Comparison of ENCODE assay signal across 8 cellular contexts in genomic region chr17:20654114-20654513, GRCh38.
A peak's percentile ranks its signal among the peaks of the same experiment; 100 is the strongest.
DNase-seq lines count a peak whose midpoint lies in the region; ATAC-seq and TF ChIP-seq lines count a peak whose summit lies in the region.
"Not testable (repeated sequence)": the region's sequence is repeated elsewhere in the genome, so short reads cannot be mapped to it uniquely, and the experiment has no call there.

No MANE protein-coding gene starts in this region.

- H2BK15ac ChIP-seq in mesendoderm (replicated peaks; ENCODE audit: low read depth), result not testable (repeated sequence)

- not testable (repeated sequence) for H3K23ac ChIP-seq in mesendoderm (ENCODE audit: low read length)

- WGBS in GM23248 (ENCODE audit: low coverage in 1 of 2, low lambda C conversion rate in 2 of 2, missing lambda C conversion rate in 2 of 2), 2 experiments, result 22 to 25% methylated on average over 4 of the region's 4 CpGs
- WGBS in hepatocyte (ENCODE audit: low lambda C conversion rate, missing lambda C conversion rate), result 49% methylated on average over 4 of the region's 4 CpGs
- WGBS in mesendoderm (ENCODE audit: extremely low coverage, insufficient coverage, low lambda C conversion rate), result no CpG with 5 or more reads among the region's 4 CpGs

- H3F3A ChIP-seq in GM23248 (ENCODE audit: insufficient read depth), result not testable (repeated sequence)

- not testable (repeated sequence) for ATAC-seq in WTC11

- not testable (repeated sequence) for H3K36me3 Mint-ChIP-seq in WTC11

- H3K27me3 ChIP-seq in GM23248 (replicated peaks; ENCODE audit: insufficient read depth); hepatocyte; mesendoderm (ENCODE audit: insufficient read depth, low read length, poor library complexity): not testable (repeated sequence)

- H3K56ac ChIP-seq in mesendoderm (ENCODE audit: low read length), result not testable (repeated sequence)

- not testable (repeated sequence) for H3K4ac ChIP-seq in mesendoderm (ENCODE audit: low read depth, low read length)

- TF ChIP-seq CTCF in WTC11 (IDR thresholded peaks at IDR 0.05); choroid plexus epithelial cell (conservative IDR thresholded peaks at IDR 0.05; ENCODE audit: low read depth, low read length); fibroblast of mammary gland (conservative IDR thresholded peaks at IDR 0.05; ENCODE audit: control insufficient read depth, insufficient read depth, low read depth, low read length); hepatocyte (IDR thresholded peaks at IDR 0.05; ENCODE audit: poor library complexity): not testable (repeated sequence)

- not testable (repeated sequence) for H3K27me3 Mint-ChIP-seq in WTC11 (ENCODE audit: low read depth)

- not testable (repeated sequence) for H3K36me3 ChIP-seq in GM23248 (ENCODE audit: low read depth); hepatocyte (replicated peaks; ENCODE audit: insufficient read depth, low read depth); mesendoderm (ENCODE audit: control insufficient read depth, insufficient read depth, low read length)

- CTCF ChIA-PET in WTC11 (lab: Charles Lee), result not testable (repeated sequence)

- not testable (repeated sequence) for H2AK5ac ChIP-seq in mesendoderm (ENCODE audit: low read length)

- H3K79me1 ChIP-seq in mesendoderm (ENCODE audit: low read length), result not testable (repeated sequence)

- not testable (repeated sequence) for H3K4me2 ChIP-seq in GM23248 (ENCODE audit: unreplicated experiment); hepatocyte; mesendoderm (ENCODE audit: low read length)

- H3K4me1 ChIP-seq in GM23248 (ENCODE audit: insufficient read depth); hepatocyte (ENCODE audit: insufficient read depth); mesendoderm (ENCODE audit: control insufficient read depth, low read depth, low read length): not testable (repeated sequence)

- H3K9me2 ChIP-seq in GM23248 (ENCODE audit: insufficient read depth); hepatocyte (replicated peaks; ENCODE audit: insufficient read depth): not testable (repeated sequence)

- in situ Hi-C loops in GM23248 (cut with MboI), result not testable (repeated sequence)

- H2BK5ac ChIP-seq in mesendoderm (ENCODE audit: low read length), result not testable (repeated sequence)

- not testable (repeated sequence) for H3K27ac ChIP-seq in GM23248; hepatocyte; mesendoderm (ENCODE audit: low read depth, low read length)

- not testable (repeated sequence) for H3K9me3 Mint-ChIP-seq in WTC11

- H3K18ac ChIP-seq in mesendoderm (ENCODE audit: low read length), result not testable (repeated sequence)

- not testable (repeated sequence) for H4K20me1 ChIP-seq in GM23248 (ENCODE audit: insufficient read depth); hepatocyte (ENCODE audit: insufficient read depth, poor library complexity, severe bottlenecking)

- H3K27ac Mint-ChIP-seq in WTC11, result not testable (repeated sequence)

- not testable (repeated sequence) for H3K9ac ChIP-seq in GM23248; mesendoderm (ENCODE audit: low read length)

- H3K4me3 ChIP-seq in GM23248; choroid plexus epithelial cell (ENCODE audit: low read depth, low read length); fibroblast of mammary gland (ENCODE audit: control insufficient read depth, low read depth, low read length); hepatocyte; mesendoderm (ENCODE audit: low read length): not testable (repeated sequence)

- H3K4me1 Mint-ChIP-seq in WTC11, result peaks cover 13% of the 10 kb centered on the region

- H3K9me3 ChIP-seq in GM23248 (ENCODE audit: low read depth); hepatocyte (ENCODE audit: low read depth): not testable (repeated sequence)

- POLR2A ChIA-PET in WTC11 (lab: Charles Lee), result not testable (repeated sequence)

- not testable (repeated sequence) for H2AFZ ChIP-seq in GM23248, hepatocyte

- H3K4me3 Mint-ChIP-seq in WTC11, result not testable (repeated sequence)

- not testable (repeated sequence) for H2BK120ac ChIP-seq in mesendoderm (ENCODE audit: low read depth, low read length)

- not testable (repeated sequence) for H4K8ac ChIP-seq in mesendoderm (ENCODE audit: low read depth, low read length)

- H4K5ac ChIP-seq in mesendoderm (ENCODE audit: low read length), result not testable (repeated sequence)

- not testable (repeated sequence) for H3K79me2 ChIP-seq in GM23248 (ENCODE audit: insufficient read depth); hepatocyte; mesendoderm (ENCODE audit: control insufficient read depth, insufficient read depth, low read length)

- peak; percentile 30 for DNase-seq in GM23248
- DNase-seq in NCI-H226, result peak; percentile 52
- not testable (repeated sequence) for DNase-seq in WTC11 (ENCODE audit: low spot score)
- peak; percentile 44 for DNase-seq in choroid plexus epithelial cell (ENCODE audit: low read depth)
- peak; percentile 30 for DNase-seq in fibroblast of mammary gland (ENCODE audit: low read depth)
- DNase-seq in hepatocyte (ENCODE audit: low spot score), result peak; percentile 12
- DNase-seq in mesendoderm, result peak; percentile 19
- DNase-seq in stromal cell of bone marrow (ENCODE audit: low read depth), result peak; percentile 28

TF ChIP-seq in WTC11, 78 proteins besides CTCF, POLR2A, EP300 and RAD21:
- TF ChIP-seq USF1 (CRISPR knock-in tag; IDR thresholded peaks at IDR 0.05), result peak; percentile 18; the same call in 1 of the 2 replicates
